11 cellular contexts compared by ENCODE assay signal in genomic region chr10:119263966-119264621, GRCh38. TPM values are rescaled to one million over a fixed set of nuclear protein-coding genes. Genes with fewer than 3 reads are reported as not detected.
A peak's percentile ranks its signal among the peaks of the same experiment; 100 is the strongest.
DNase-seq lines count a peak whose midpoint lies in the region; ATAC-seq and TF ChIP-seq lines count a peak whose summit lies in the region.
"Had no signal": no experiment of that assay in that cellular context is flagged by ENCODE, and none has a peak within 500 bp of the region (broad histone marks: within the 10 kb centered on the region; RNA-seq: fewer than 3 reads in every experiment).

No MANE protein-coding gene starts in this region.

- intact Hi-C loops in right lobe of liver (cut with DNase I) (no loop called here), testis (cut with DNase I; ENCODE audit: low total_unique reads) (no loop called here)

- no peak for ATAC-seq in stimulated activated naive CD8-positive, alpha-beta T cell treated with anti-CD3 and anti-CD28 coated beads, Interleukin-15, amount 100 ng/mL, for 72 hours
- ATAC-seq in right lobe of liver: peak in 3 of 4 donors; percentile 10 to 30 (median 28)
- no peak for ATAC-seq in GM19463 (IDR thresholded peaks at IDR 0.05; ENCODE audit: unreplicated experiment)
- no peak for ATAC-seq in HG02642 (IDR thresholded peaks at IDR 0.05; ENCODE audit: poor library complexity, unreplicated experiment)

- H3K27me3 ChIP-seq in right lobe of liver (no peaks in the 10 kb centered on the region), testis (no peaks in the 10 kb centered on the region)

- no peaks in the 10 kb centered on the region for H3K36me3 ChIP-seq in right lobe of liver
- H3K36me3 ChIP-seq in testis (ENCODE audit: low read depth, missing control alignments): no peaks in the 10 kb centered on the region

- H3K4me1 ChIP-seq in right lobe of liver: no peaks in the 10 kb centered on the region
- H3K4me1 ChIP-seq in testis: no peaks in the 10 kb centered on the region

- TF ChIP-seq POLR2A in right lobe of liver (IDR thresholded peaks at IDR 0.05): no peak
- TF ChIP-seq POLR2A in testis (IDR thresholded peaks at IDR 0.05): no peak

- no peak overlapping the region for H3K4me3 Mint-ChIP-seq in stimulated activated naive CD8-positive, alpha-beta T cell treated with anti-CD3 and anti-CD28 coated beads, Interleukin-15, Interleukin-2, amounts not matched to agents 100 ng/mL and 50 ng/mL, for 24 hours
- H3K4me3 Mint-ChIP-seq in stimulated activated naive CD8-positive, alpha-beta T cell treated with anti-CD3 and anti-CD28 coated beads, Interleukin-15, amount 100 ng/mL, for 72 hours: no peak overlapping the region

- no peaks in the 10 kb centered on the region for H3K9me3 Mint-ChIP-seq in stimulated activated naive CD8-positive, alpha-beta T cell treated with anti-CD3 and anti-CD28 coated beads, Interleukin-15, Interleukin-2, amounts not matched to agents 100 ng/mL and 50 ng/mL, for 24 hours
- H3K9me3 Mint-ChIP-seq in stimulated activated naive CD8-positive, alpha-beta T cell treated with anti-CD3 and anti-CD28 coated beads, Interleukin-15, amount 100 ng/mL, for 72 hours: no peaks in the 10 kb centered on the region

- H3K27me3 Mint-ChIP-seq in stimulated activated naive CD8-positive, alpha-beta T cell treated with anti-CD3 and anti-CD28 coated beads, Interleukin-15, Interleukin-2, amounts not matched to agents 100 ng/mL and 50 ng/mL, for 24 hours: no peaks in the 10 kb centered on the region
- H3K27me3 Mint-ChIP-seq in stimulated activated naive CD8-positive, alpha-beta T cell treated with anti-CD3 and anti-CD28 coated beads, Interleukin-15, amount 100 ng/mL, for 72 hours: no peaks in the 10 kb centered on the region

- TF ChIP-seq CTCF in right lobe of liver (IDR thresholded peaks at IDR 0.05): no peak
- TF ChIP-seq CTCF in testis (IDR thresholded peaks at IDR 0.05): no peak

- peak overlapping the region; percentile 1 for H3K27ac Mint-ChIP-seq in stimulated activated naive CD8-positive, alpha-beta T cell treated with anti-CD3 and anti-CD28 coated beads, Interleukin-15, Interleukin-2, amounts not matched to agents 100 ng/mL and 50 ng/mL, for 24 hours
- H3K27ac Mint-ChIP-seq in stimulated activated naive CD8-positive, alpha-beta T cell treated with anti-CD3 and anti-CD28 coated beads, Interleukin-15, amount 100 ng/mL, for 72 hours: no peak overlapping the region

- peaks cover 14% of the 10 kb centered on the region for H3K4me1 Mint-ChIP-seq in stimulated activated naive CD8-positive, alpha-beta T cell treated with anti-CD3 and anti-CD28 coated beads, Interleukin-15, Interleukin-2, amounts not matched to agents 100 ng/mL and 50 ng/mL, for 24 hours (ENCODE audit: low read depth)
- H3K4me1 Mint-ChIP-seq in stimulated activated naive CD8-positive, alpha-beta T cell treated with anti-CD3 and anti-CD28 coated beads, Interleukin-15, amount 100 ng/mL, for 72 hours: peaks cover 9% of the 10 kb centered on the region

- H3K27ac ChIP-seq in right lobe of liver (no peak overlapping the region), testis (no peak overlapping the region)
- H3K27ac ChIP-seq: RWPE1 had no signal

- no peak for DNase-seq in stimulated activated naive CD8-positive, alpha-beta T cell treated with anti-CD3 and anti-CD28 coated beads, Interleukin-15, amount 100 ng/mL, for 72 hours
- peak; percentile 42 to 82 for DNase-seq in dermis microvascular lymphatic vessel endothelial cell (ENCODE audit: low read depth in 2 of 2)
- no peak for DNase-seq in right lobe of liver
- no peak for DNase-seq in testis
- DNase-seq in RPMI8226: no peak
- DNase-seq: kidney glomerular epithelial cell, NCI-H2107 had no signal

- H3K4me3 ChIP-seq in right lobe of liver (no peak overlapping the region), testis (no peak overlapping the region)

- WGBS in right lobe of liver (ENCODE audit: insufficient coverage, low coverage, low lambda C conversion rate, missing lambda C conversion rate): 63% methylated on average over 4 of the region's 4 CpGs
- WGBS in testis, 2 donors: 65 to 66% methylated on average over 4 of the region's 4 CpGs

- H3K36me3 Mint-ChIP-seq in stimulated activated naive CD8-positive, alpha-beta T cell treated with anti-CD3 and anti-CD28 coated beads, Interleukin-15, Interleukin-2, amounts not matched to agents 100 ng/mL and 50 ng/mL, for 24 hours (ENCODE audit: low read depth): peaks cover 5% of the 10 kb centered on the region

- no peaks in the 10 kb centered on the region for H3K9me3 ChIP-seq in right lobe of liver
- no peaks in the 10 kb centered on the region for H3K9me3 ChIP-seq in testis

RNA-seq across cellular contexts. Expression of gene GRK5, which starts 56.7 kb away (rescaled TPM):
- 28.0 and 35.9 TPM in 2 replicates for total RNA-seq in dermis microvascular lymphatic vessel endothelial cell
- 10 to 100 TPM in 1 of 6 experiments, 1 to 10 TPM in 5; 5.9 to 11.5 (median 7.9) TPM for total RNA-seq in right lobe of liver
- total RNA-seq in testis: 1 to 10 TPM; 4.5 to 5.5 TPM
- polyA plus RNA-seq in testis (ENCODE audit: insufficient read depth, low read depth, low replicate concordance): 10.3 TPM

Comparison
In these comparisons a context has a peak if more than half of its experiments do, and no peak if none do; other contexts are left out.
1. ATAC-seq: peak in right lobe of liver (3 of 4); none in stimulated activated naive CD8-positive, alpha-beta T cell treated with anti-CD3 and anti-CD28 coated beads, Interleukin-15, amount 100 ng/mL, for 72 hours (single experiment), GM19463 (single experiment) and HG02642 (single experiment).
2. DNase-seq: peak in dermis microvascular lymphatic vessel endothelial cell (2 of 2); none in stimulated activated naive CD8-positive, alpha-beta T cell treated with anti-CD3 and anti-CD28 coated beads, Interleukin-15, amount 100 ng/mL, for 72 hours (0 of 2), right lobe of liver (0 of 3), testis (single experiment) and RPMI8226 (single experiment).